1 cellular context compared by ENCODE assay signal in genomic region chr6:116376149-116376548, GRCh38.
TF ChIP-seq lines count a peak whose summit lies in the region.

No MANE protein-coding gene starts in this region.

TF ChIP-seq in WTC11, 78 proteins besides CTCF, POLR2A, EP300 and RAD21 (continued from another document):
- TF ChIP-seq ARID4B (CRISPR knock-in tag; IDR thresholded peaks at IDR 0.05; ENCODE audit: borderline replicate concordance) (no peak), TEAD1 (CRISPR knock-in tag; IDR thresholded peaks at IDR 0.05) (no peak), ZNF281 (CRISPR knock-in tag; IDR thresholded peaks at IDR 0.05) (no peak), TCF7 (CRISPR knock-in tag; IDR thresholded peaks at IDR 0.05; ENCODE audit: low read depth) (no peak), HMGXB4 (CRISPR knock-in tag; IDR thresholded peaks at IDR 0.05) (no peak), ATF3 (CRISPR knock-in tag; conservative IDR thresholded peaks at IDR 0.05) (no peak), NR2C2 (CRISPR knock-in tag; IDR thresholded peaks at IDR 0.05) (no peak), FOXK1 (CRISPR knock-in tag; IDR thresholded peaks at IDR 0.05) (no peak), ESRRA (CRISPR knock-in tag; IDR thresholded peaks at IDR 0.05; ENCODE audit: borderline replicate concordance) (no peak), PREB (CRISPR knock-in tag; IDR thresholded peaks at IDR 0.05; ENCODE audit: borderline replicate concordance) (no peak), NR1H2 (CRISPR knock-in tag; IDR thresholded peaks at IDR 0.05) (no peak), PRRX2 (CRISPR knock-in tag; IDR thresholded peaks at IDR 0.05) (no peak)
TF ChIP-seq in WTC11: peak in this region for 0.
